8 cellular contexts compared by ENCODE assay signal in the genomic region with DNA sequence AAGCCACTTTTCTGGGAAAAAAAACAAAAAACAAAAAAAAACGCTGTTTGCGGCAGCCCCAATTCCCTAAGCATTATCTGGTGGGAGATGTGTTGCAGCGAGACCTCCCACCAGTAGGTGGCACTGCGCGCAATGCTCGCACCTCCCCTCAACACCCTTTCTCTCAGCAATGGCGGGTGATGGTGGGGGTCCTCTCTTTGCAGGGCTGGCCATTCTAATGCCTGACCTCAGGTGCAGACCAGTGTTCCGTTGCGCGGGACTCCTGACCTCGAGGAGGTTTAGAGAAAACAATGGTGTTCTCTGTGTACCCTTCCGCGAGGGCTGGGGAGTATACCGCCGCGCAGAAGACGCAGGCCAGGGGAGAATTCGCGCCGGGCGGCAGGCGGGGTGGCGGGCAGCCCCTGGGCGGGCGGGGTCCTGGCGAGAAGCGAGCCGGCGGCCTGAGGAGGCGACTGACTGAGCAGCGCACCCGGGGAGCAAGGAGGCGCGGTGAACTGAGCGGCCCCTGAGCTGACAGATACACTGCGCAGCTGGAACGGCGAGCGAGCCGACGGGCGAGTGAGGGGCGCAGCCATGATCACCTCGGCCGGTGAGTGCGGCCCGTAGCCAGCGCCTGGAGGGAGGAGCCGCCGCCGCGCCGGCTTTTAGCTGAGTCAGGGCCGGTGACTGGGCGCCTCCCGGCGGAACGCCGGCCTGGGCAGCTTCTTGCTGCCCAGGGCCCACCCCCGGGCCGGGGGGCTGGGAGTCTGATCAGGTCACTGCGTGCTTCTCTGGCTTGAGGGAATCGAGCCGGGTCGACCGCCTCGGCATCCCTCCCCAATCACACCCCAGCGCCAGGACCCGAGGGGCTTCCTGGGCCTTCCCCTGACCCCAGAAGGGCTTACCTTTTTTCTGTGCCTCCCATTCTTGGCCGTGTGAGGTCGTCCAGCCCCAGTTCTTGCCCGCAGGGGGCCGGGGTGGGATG. TPM values are rescaled to one million over a fixed set of nuclear protein-coding genes. Genes with fewer than 3 reads are reported as not detected.
DNase-seq lines count a peak whose midpoint lies in the region; ATAC-seq, FAIRE-seq and TF ChIP-seq lines count a peak whose summit lies in the region.

Gene PSMD1, plus strand, starts transcription at position 415 of the 964 bp plus-strand sequence. Its CDS starts 159 bp downstream, at position 574.

- peak within 1 kb of the TSS; percentile 86 for H2AFZ ChIP-seq in Loucy (ENCODE audit: low read length)

- H3K36me3 Mint-ChIP-seq in nephron progenitor cell (ENCODE audit: low read depth), result peaks cover 7% of the 10 kb centered on the region

- H3K9me2 ChIP-seq in Loucy (replicated peaks; ENCODE audit: low read depth, low read length), result no peaks in the 10 kb centered on the region

- H3K4me1 ChIP-seq in Loucy (ENCODE audit: insufficient read depth, low read length, poor library complexity, severe bottlenecking), result peaks cover 35% of the 10 kb centered on the region

- peak within 1 kb of the TSS; percentile 96 for H3K4me3 ChIP-seq in H7 (ENCODE audit: insufficient read depth, low read depth, low read length)
- H3K4me3 ChIP-seq in Loucy (ENCODE audit: low read length, poor library complexity, severe bottlenecking), result peak within 1 kb of the TSS; percentile 98
- peak within 1 kb of the TSS; percentile 97 for H3K4me3 ChIP-seq in fibroblast of the aortic adventitia (ENCODE audit: low read depth, low read length)

- H4K20me1 ChIP-seq in Loucy (ENCODE audit: insufficient read depth, low read length, poor library complexity, severe bottlenecking), result peaks cover 40% of the 10 kb centered on the region

- peak; percentile 96 for FAIRE-seq in G401.6 (lab: Jason Lieb, UNC)

- H3K4me1 Mint-ChIP-seq in nephron progenitor cell, result peaks cover 33% of the 10 kb centered on the region
- H3K4me1 Mint-ChIP-seq in stimulated activated naive CD8-positive, alpha-beta T cell treated with anti-CD3 and anti-CD28 coated beads, Interleukin-15, amount 100 ng/mL, for 72 hours, result peaks cover 53% of the 10 kb centered on the region

- DNase-seq in H7 (peak; percentile 96), SHP77 treated with DMSO at 0.1 percent for 48 hours (lab: John Stamatoyannopoulos, UW) (peak; percentile 55), fibroblast of the aortic adventitia (ENCODE audit: low read depth) (peak; percentile 96), nephron progenitor cell (peak; percentile 97)
- DNase-seq in activated effector memory CD4-positive, alpha-beta T cell treated with anti-CD3 and anti-CD28 coated beads, Interleukin-2, amount 50 U/mL, for 16 hours, result peak; percentile 98
- DNase-seq in stimulated activated naive CD8-positive, alpha-beta T cell treated with anti-CD3 and anti-CD28 coated beads, Interleukin-15, amount 100 ng/mL, for 72 hours, result peak; percentile 94 to 95

- H3K27me3 ChIP-seq in H7 (ENCODE audit: control insufficient read depth, insufficient read depth, low read length), result peaks cover 11% of the 10 kb centered on the region
- H3K27me3 ChIP-seq in Loucy (ENCODE audit: insufficient read depth, low read length, poor library complexity, severe bottlenecking), result peaks cover 5% of the 10 kb centered on the region

- peaks cover 23% of the 10 kb centered on the region for H3K27me3 Mint-ChIP-seq in nephron progenitor cell (ENCODE audit: low read depth, poor library complexity)
- peaks cover 22% of the 10 kb centered on the region for H3K27me3 Mint-ChIP-seq in stimulated activated naive CD8-positive, alpha-beta T cell treated with anti-CD3 and anti-CD28 coated beads, Interleukin-15, amount 100 ng/mL, for 72 hours

- peak; percentile 88 for TF ChIP-seq CTCF in Loucy (conservative IDR thresholded peaks at IDR 0.05; ENCODE audit: low read length)
- peak; percentile 97 for TF ChIP-seq CTCF in fibroblast of the aortic adventitia (IDR thresholded peaks at IDR 0.05; ENCODE audit: insufficient read depth, low read length)
- TF ChIP-seq CTCF in nephron progenitor cell (IDR thresholded peaks at IDR 0.05), result peak; percentile 95

- H3K9me3 Mint-ChIP-seq in nephron progenitor cell, result no peaks in the 10 kb centered on the region
- no peaks in the 10 kb centered on the region for H3K9me3 Mint-ChIP-seq in stimulated activated naive CD8-positive, alpha-beta T cell treated with anti-CD3 and anti-CD28 coated beads, Interleukin-15, amount 100 ng/mL, for 72 hours

- no peaks in the 10 kb centered on the region for H3K9me3 ChIP-seq in Loucy (ENCODE audit: insufficient read depth, low read depth, low read length)

- peak; percentile 88 for ATAC-seq in stimulated activated naive CD8-positive, alpha-beta T cell treated with anti-CD3 and anti-CD28 coated beads, Interleukin-15, amount 100 ng/mL, for 72 hours

- H3K9ac ChIP-seq in Loucy (ENCODE audit: low read depth, low read length, poor library complexity, severe bottlenecking), result peak within 1 kb of the TSS; percentile 97

- peak within 1 kb of the TSS; percentile 82 for H3K4me2 ChIP-seq in Loucy (ENCODE audit: low read depth, low read length, poor library complexity, severe bottlenecking)

- H3K36me3 ChIP-seq in H7 (replicated peaks; ENCODE audit: control insufficient read depth, insufficient read depth, low read length) (no peaks in the 10 kb centered on the region; the same call in 1 of the 2 replicates), Loucy (ENCODE audit: insufficient read depth, low read length) (peaks cover 6% of the 10 kb centered on the region; the same call in 1 of the 2 replicates)

- H3K27ac Mint-ChIP-seq in nephron progenitor cell, result peak within 1 kb of the TSS; percentile 100
- peak within 1 kb of the TSS; percentile 100 for H3K27ac Mint-ChIP-seq in stimulated activated naive CD8-positive, alpha-beta T cell treated with anti-CD3 and anti-CD28 coated beads, Interleukin-15, amount 100 ng/mL, for 72 hours

- peaks cover 49% of the 10 kb centered on the region for H3K79me2 ChIP-seq in Loucy (ENCODE audit: insufficient read depth, low read length)

- H3K4me3 Mint-ChIP-seq in nephron progenitor cell, result peak within 1 kb of the TSS; percentile 96
- H3K4me3 Mint-ChIP-seq in stimulated activated naive CD8-positive, alpha-beta T cell treated with anti-CD3 and anti-CD28 coated beads, Interleukin-15, amount 100 ng/mL, for 72 hours, result peak within 1 kb of the TSS; percentile 89 to 96

- H3F3A ChIP-seq in Loucy (ENCODE audit: low read depth), result no peaks in the 10 kb centered on the region

RNA-seq across cellular contexts. Expression of gene PSMD1, which starts in this region (rescaled TPM):
- 149 and 154 TPM in 2 replicates for total RNA-seq in H7 (2014; rRNA removed; shearing (Covaris generic))
- total RNA-seq in fibroblast of the aortic adventitia (ENCODE audit: low replicate concordance), result 127 and 146 TPM in 2 replicates

Comparison
In these comparisons a context has a peak if more than half of its experiments do, and no peak if none do; other contexts are left out.
1. Peak in every context shown above with its lines: DNase-seq, ATAC-seq and H3K4me3 ChIP-seq.